ENCODE assay signal across 1 cellular context in genomic region chr12:41205070-41205715, GRCh38.
TF ChIP-seq lines count a peak whose summit lies in the region.

No MANE protein-coding gene starts in this region.

TF ChIP-seq in WTC11, 78 proteins besides CTCF, POLR2A, EP300 and RAD21 (continued from another document):
- TF ChIP-seq AFF4 (CRISPR knock-in tag; IDR thresholded peaks at IDR 0.05; ENCODE audit: borderline replicate concordance) = no peak
